Comparison of ENCODE assay signal across 14 cellular contexts in genomic region chr2:217279571-217279970, GRCh38.
DNase-seq lines count a peak whose midpoint lies in the region; ATAC-seq and TF ChIP-seq lines count a peak whose summit lies in the region.
"Had no signal": no experiment of that assay in that cellular context is flagged by ENCODE, and none has a peak within 500 bp of the region (broad histone marks: within the 10 kb centered on the region; RNA-seq: fewer than 3 reads in every experiment).

No MANE protein-coding gene starts in this region.

- H3F3A ChIP-seq in PC-3 (ENCODE audit: low read length, unreplicated experiment) (peaks cover 8% of the 10 kb centered on the region), MM.1S (ENCODE audit: insufficient read depth, low read length) (no peaks in the 10 kb centered on the region)

- H2AFZ ChIP-seq in PC-3 (ENCODE audit: low read length) (no peak overlapping the region), MM.1S (ENCODE audit: low read length) (no peak overlapping the region)

- peak overlapping the region; percentile 94 for H3K27ac ChIP-seq in PC-3 (ENCODE audit: low read length)
- H3K27ac ChIP-seq in MM.1S (ENCODE audit: low read length) = no peak overlapping the region

- H3K4me1 ChIP-seq in PC-3 (ENCODE audit: insufficient read depth, low read length) (peaks cover 58% of the 10 kb centered on the region), MM.1S (ENCODE audit: low read length) (no peaks in the 10 kb centered on the region)

- H3K79me2 ChIP-seq in PC-3 (ENCODE audit: low read length) = no peaks in the 10 kb centered on the region
- H3K79me2 ChIP-seq in MM.1S (ENCODE audit: low read length) = no peaks in the 10 kb centered on the region

- H3K9me3 ChIP-seq in PC-3 (ENCODE audit: low read length) (no peaks in the 10 kb centered on the region), MM.1S (replicated peaks; ENCODE audit: insufficient read depth, low read length) (no peaks in the 10 kb centered on the region)

- H4K20me1 ChIP-seq in PC-3 (ENCODE audit: low read length) = no peaks in the 10 kb centered on the region
- H4K20me1 ChIP-seq in MM.1S (ENCODE audit: insufficient read depth, low read length) = no peaks in the 10 kb centered on the region

- H3K4me3 ChIP-seq in PC-3 (ENCODE audit: low read length) (no peak overlapping the region), epithelial cell of proximal tubule (ENCODE audit: low read depth, low read length) (no peak overlapping the region), MM.1S (ENCODE audit: low read length) (no peak overlapping the region)
- H3K4me3 ChIP-seq: GM12878 had no signal

- H3K27me3 ChIP-seq in PC-3 (ENCODE audit: low read length) (no peaks in the 10 kb centered on the region), MM.1S (replicated peaks; ENCODE audit: insufficient read depth, low read length) (no peaks in the 10 kb centered on the region)

- intact Hi-C loops in PC-3 (cut with micrococcal nuclease) = loop anchor here (2.0 to 5.0 kb wide), 3 partner anchors 42 to 117 kb away; no protein-coding TSS in a partner anchor

- no peak overlapping the region for H3K4me2 ChIP-seq in PC-3 (ENCODE audit: low read length)
- H3K4me2 ChIP-seq in MM.1S (ENCODE audit: low read depth, low read length) = no peak overlapping the region

- CTCF ChIA-PET in PC-3 (lab: Charles Lee) = no interaction called here

- DNase-seq in AG08396 (ENCODE audit: low spot score) = peak; percentile 56
- DNase-seq in PC-3 = peak; percentile 86
- DNase-seq in epithelial cell of proximal tubule (ENCODE audit: low read depth) = peak; percentile 64
- peak; percentile 77 for DNase-seq in non-pigmented ciliary epithelial cell (ENCODE audit: low read depth)
- no peak for DNase-seq in activated CD4-positive, alpha-beta T cell treated with anti-CD3 and anti-CD28 coated beads for 4 hours
- no peak for DNase-seq in MM.1S
- no peak for DNase-seq in activated naive CD4-positive, alpha-beta T cell treated with Interleukin-2 at 50 U/mL for 16 hours
- no peak for DNase-seq in hypothalamus (lab: John Stamatoyannopoulos, UW)
- DNase-seq: CD4-positive, CD25-positive, alpha-beta regulatory T cell; NCI-H82; small intestine had no signal

- H3K9ac ChIP-seq in PC-3 (ENCODE audit: low read length) = peak overlapping the region; percentile 7; the same call in 1 of the 2 replicates
- no peak overlapping the region for H3K9ac ChIP-seq in MM.1S (ENCODE audit: low read length)

- TF ChIP-seq CTCF in PC-3 (conservative IDR thresholded peaks at IDR 0.05; ENCODE audit: low read depth, low read length) (no peak), epithelial cell of proximal tubule (conservative IDR thresholded peaks at IDR 0.05; ENCODE audit: low read depth, low read length) (no peak), MM.1S (IDR thresholded peaks at IDR 0.05; ENCODE audit: low read length) (no peak)

- H3K9me2 ChIP-seq in PC-3 (replicated peaks; ENCODE audit: low read length) = no peaks in the 10 kb centered on the region
- H3K9me2 ChIP-seq in MM.1S (replicated peaks; ENCODE audit: insufficient read depth, low read length) = no peaks in the 10 kb centered on the region

- H3K36me3 ChIP-seq in PC-3 (ENCODE audit: low read depth, low read length) = no peaks in the 10 kb centered on the region
- H3K36me3 ChIP-seq in MM.1S (replicated peaks; ENCODE audit: insufficient read depth, low read length) = no peaks in the 10 kb centered on the region

- BruUV-seq in PC-3 (replicated peaks; lab: Mats Ljungman, UMichigan) = no TSS peak

- ATAC-seq in PC-3 = peak; percentile 46
- ATAC-seq: GM12878; left lobe of liver; stimulated activated memory B cell treated with anti-CD40 and anti-IgM and Interleukin-4, amounts not matched to agents 10 μg/mL and 1 μg/mL and 100 μg/mL, for 72 hours had no signal

- POLR2A ChIA-PET in PC-3 (lab: Charles Lee; ENCODE audit: unreplicated experiment) = no interaction called here

Comparison
In these comparisons a context has a peak if more than half of its experiments do, and no peak if none do; other contexts are left out.
1. DNase-seq: peak in AG08396 (single experiment), PC-3 (single experiment), epithelial cell of proximal tubule (single experiment) and non-pigmented ciliary epithelial cell (single experiment); none in activated CD4-positive, alpha-beta T cell treated with anti-CD3 and anti-CD28 coated beads for 4 hours (0 of 2), MM.1S (single experiment), activated naive CD4-positive, alpha-beta T cell treated with Interleukin-2 at 50 U/mL for 16 hours (single experiment) and hypothalamus (0 of 51).